8 cellular contexts compared by ENCODE assay signal in genomic region chrX:15789979-15790765, GRCh38. TPM values are rescaled to one million over a fixed set of nuclear protein-coding genes. Genes with fewer than 3 reads are reported as not detected.
DNase-seq lines count a peak whose midpoint lies in the region; ATAC-seq and TF ChIP-seq lines count a peak whose summit lies in the region.

TSS of gene ZRSR2 (plus strand) at chrX:15790484. CDS start at chrX:15790496, 12 bp downstream.

- no peaks in the 10 kb centered on the region for H3F3A ChIP-seq in neural cell (ENCODE audit: insufficient read depth, low read length, poor library complexity, severe bottlenecking)

- peak within 1 kb of the TSS; percentile 91 for H3K4me2 ChIP-seq in KMS-11
- peak within 1 kb of the TSS; percentile 59 for H3K4me2 ChIP-seq in neural cell (ENCODE audit: low read length)

- no peaks in the 10 kb centered on the region for H3K9me3 ChIP-seq in neural cell (ENCODE audit: low read length)

- H4K20me1 ChIP-seq in KMS-11 (ENCODE audit: insufficient read depth), result no peaks in the 10 kb centered on the region
- H4K20me1 ChIP-seq in neural cell (ENCODE audit: insufficient read depth), result no peaks in the 10 kb centered on the region

- H3K9me2 ChIP-seq in neural cell (ENCODE audit: insufficient read depth, low read length), result no peaks in the 10 kb centered on the region

- H3K27me3 Mint-ChIP-seq in activated T-helper 1 cell treated with anti-CD3 and anti-CD28 coated beads, Interleukin-12 subunit alpha, Interleukin-12 subunit beta, Interleukin-2, Interleukin-4 antibody, amounts not matched to agents 30 ng/mL and 10 ng/mL and 1 ng/mL, durations not matched to agents 14 hours and 24 hours and 36 hours (ENCODE audit: insufficient read depth), result no peaks in the 10 kb centered on the region
- H3K27me3 Mint-ChIP-seq in stimulated activated naive CD8-positive, alpha-beta T cell treated with anti-CD3 and anti-CD28 coated beads, Interleukin-15, amount 100 ng/mL, for 72 hours, result no peaks in the 10 kb centered on the region

- TF ChIP-seq RAD21 in neural cell (conservative IDR thresholded peaks at IDR 0.05), result no peak

- DNase-seq in EH (ENCODE audit: low read depth), result peak; percentile 77
- DNase-seq in RPMI7951 (ENCODE audit: low read depth), result peak; percentile 72
- peak; percentile 83 for DNase-seq in activated T-helper 1 cell treated with anti-CD3 and anti-CD28 coated beads, Interleukin-12 subunit alpha, Interleukin-12 subunit beta, Interleukin-2, Interleukin-4 antibody, amounts not matched to agents 30 ng/mL and 10 ng/mL and 1 ng/mL, durations not matched to agents 14 hours and 24 hours and 36 hours (ENCODE audit: low spot score)
- peak; percentile 66 for DNase-seq in fibroblast of pulmonary artery (ENCODE audit: low read depth)
- DNase-seq in stimulated activated naive CD8-positive, alpha-beta T cell treated with anti-CD3 and anti-CD28 coated beads, Interleukin-15, amount 100 ng/mL, for 72 hours, result peak; percentile 78 to 89

- H3K4me1 ChIP-seq in KMS-11 (ENCODE audit: low read depth, poor library complexity, severe bottlenecking), result peaks cover 4% of the 10 kb centered on the region

- peak; percentile 95 for ATAC-seq in GM21825 (IDR thresholded peaks at IDR 0.05; ENCODE audit: unreplicated experiment)
- peak; percentile 93 for ATAC-seq in stimulated activated naive CD8-positive, alpha-beta T cell treated with anti-CD3 and anti-CD28 coated beads, Interleukin-15, amount 100 ng/mL, for 72 hours

- H3K27ac ChIP-seq in KMS-11 (peak within 1 kb of the TSS; percentile 65), neural cell (ENCODE audit: low read length) (peak within 1 kb of the TSS; percentile 91)

- no peaks in the 10 kb centered on the region for H3K9me3 Mint-ChIP-seq in activated T-helper 1 cell treated with anti-CD3 and anti-CD28 coated beads, Interleukin-12 subunit alpha, Interleukin-12 subunit beta, Interleukin-2, Interleukin-4 antibody, amounts not matched to agents 30 ng/mL and 10 ng/mL and 1 ng/mL, durations not matched to agents 14 hours and 24 hours and 36 hours
- H3K9me3 Mint-ChIP-seq in stimulated activated naive CD8-positive, alpha-beta T cell treated with anti-CD3 and anti-CD28 coated beads, Interleukin-15, amount 100 ng/mL, for 72 hours, result no peaks in the 10 kb centered on the region

- no peaks in the 10 kb centered on the region for H3K79me2 ChIP-seq in KMS-11 (ENCODE audit: insufficient read depth, low read depth)
- H3K79me2 ChIP-seq in neural cell (replicated peaks; ENCODE audit: insufficient read depth, low read length), result no peaks in the 10 kb centered on the region

- H3K27ac Mint-ChIP-seq in activated T-helper 1 cell treated with anti-CD3 and anti-CD28 coated beads, Interleukin-12 subunit alpha, Interleukin-12 subunit beta, Interleukin-2, Interleukin-4 antibody, amounts not matched to agents 30 ng/mL and 10 ng/mL and 1 ng/mL, durations not matched to agents 14 hours and 24 hours and 36 hours, result no peak within 1 kb of the TSS
- H3K27ac Mint-ChIP-seq in stimulated activated naive CD8-positive, alpha-beta T cell treated with anti-CD3 and anti-CD28 coated beads, Interleukin-15, amount 100 ng/mL, for 72 hours, result no peak within 1 kb of the TSS

- intact Hi-C loops in activated T-helper 1 cell treated with anti-CD3 and anti-CD28 coated beads, Interleukin-12 subunit alpha, Interleukin-12 subunit beta, Interleukin-2, Interleukin-4 antibody, amounts not matched to agents 30 ng/mL and 10 ng/mL and 1 ng/mL, durations not matched to agents 14 hours and 24 hours and 36 hours (cut with micrococcal nuclease), result loop anchor here (1.0 to 10.0 kb wide), 8 partner anchors 8 to 929 kb away; partner anchors contain the start of genes CA5B, PIGA and SYAP1

- no peak within 1 kb of the TSS for H3K4me3 Mint-ChIP-seq in activated T-helper 1 cell treated with anti-CD3 and anti-CD28 coated beads, Interleukin-12 subunit alpha, Interleukin-12 subunit beta, Interleukin-2, Interleukin-4 antibody, amounts not matched to agents 30 ng/mL and 10 ng/mL and 1 ng/mL, durations not matched to agents 14 hours and 24 hours and 36 hours
- no peak within 1 kb of the TSS for H3K4me3 Mint-ChIP-seq in stimulated activated naive CD8-positive, alpha-beta T cell treated with anti-CD3 and anti-CD28 coated beads, Interleukin-15, amount 100 ng/mL, for 72 hours

- H3K9ac ChIP-seq in KMS-11 (peak within 1 kb of the TSS; percentile 69), neural cell (ENCODE audit: low read length) (peak within 1 kb of the TSS; percentile 84)

- TF ChIP-seq CTCF in KMS-11 (conservative IDR thresholded peaks at IDR 0.05; ENCODE audit: low read depth, low read length) (no peak), fibroblast of pulmonary artery (IDR thresholded peaks at IDR 0.05; ENCODE audit: low read length, missing control alignments) (no peak), neural cell (IDR thresholded peaks at IDR 0.05; ENCODE audit: poor library complexity, severe bottlenecking) (no peak)

- H3K36me3 ChIP-seq in KMS-11 (ENCODE audit: insufficient read depth) (no peaks in the 10 kb centered on the region), neural cell (ENCODE audit: insufficient read depth, low read length) (no peaks in the 10 kb centered on the region)

- H3K27me3 ChIP-seq in KMS-11 (ENCODE audit: insufficient read depth, low read depth) (no peaks in the 10 kb centered on the region), neural cell (ENCODE audit: insufficient read depth, low read depth, low read length) (no peaks in the 10 kb centered on the region)

- H2AFZ ChIP-seq in KMS-11 (ENCODE audit: low read depth) (peak within 1 kb of the TSS; percentile 88), neural cell (ENCODE audit: low read depth, low read length) (peak within 1 kb of the TSS; percentile 80)

- H3K36me3 Mint-ChIP-seq in activated T-helper 1 cell treated with anti-CD3 and anti-CD28 coated beads, Interleukin-12 subunit alpha, Interleukin-12 subunit beta, Interleukin-2, Interleukin-4 antibody, amounts not matched to agents 30 ng/mL and 10 ng/mL and 1 ng/mL, durations not matched to agents 14 hours and 24 hours and 36 hours (ENCODE audit: low read depth), result peaks cover 5% of the 10 kb centered on the region

- H3K4me3 ChIP-seq in KMS-11 (IDR thresholded peaks at IDR 0.05; ENCODE audit: insufficient read depth, low read depth, low read length) (no peak within 1 kb of the TSS), fibroblast of pulmonary artery (replicated peaks; ENCODE audit: low read depth, low read length) (peak within 1 kb of the TSS; percentile 67), neural cell (ENCODE audit: low read length) (peak within 1 kb of the TSS; percentile 77)

- H3K4me1 Mint-ChIP-seq in activated T-helper 1 cell treated with anti-CD3 and anti-CD28 coated beads, Interleukin-12 subunit alpha, Interleukin-12 subunit beta, Interleukin-2, Interleukin-4 antibody, amounts not matched to agents 30 ng/mL and 10 ng/mL and 1 ng/mL, durations not matched to agents 14 hours and 24 hours and 36 hours (ENCODE audit: low read depth), result peaks cover 18% of the 10 kb centered on the region
- peaks cover 20% of the 10 kb centered on the region for H3K4me1 Mint-ChIP-seq in stimulated activated naive CD8-positive, alpha-beta T cell treated with anti-CD3 and anti-CD28 coated beads, Interleukin-15, amount 100 ng/mL, for 72 hours

- no peak for TF ChIP-seq EP300 in neural cell (conservative IDR thresholded peaks at IDR 0.05; ENCODE audit: poor library complexity, severe bottlenecking)

TF ChIP-seq in neural cell, 6 proteins besides CTCF, POLR2A, EP300 and RAD21:
- TF ChIP-seq SMC3 (conservative IDR thresholded peaks at IDR 0.05; ENCODE audit: poor library complexity) (no peak), TAF1 (IDR thresholded peaks at IDR 0.05; ENCODE audit: low read depth) (peak; percentile 24), POLR2AphosphoS5 (IDR thresholded peaks at IDR 0.05) (peak; percentile 83), MXI1 (conservative IDR thresholded peaks at IDR 0.05; ENCODE audit: poor library complexity, severe bottlenecking) (peak; percentile 80), EZH2 (IDR thresholded peaks at IDR 0.05; ENCODE audit: borderline replicate concordance, insufficient read depth, low read length, poor library complexity, severe bottlenecking) (no peak), REST (IDR thresholded peaks at IDR 0.05; ENCODE audit: borderline replicate concordance) (no peak)
TF ChIP-seq in neural cell: peak in this region for 3.

RNA-seq across cellular contexts. Expression of gene ZRSR2, which starts in this region (rescaled TPM):
- 2.8 and 4.5 TPM in 2 replicates for total RNA-seq in RPMI7951 (2014; rRNA removed; shearing (Covaris generic))
- 20.6 and 22.1 TPM in 2 replicates for total RNA-seq in activated T-helper 1 cell treated with anti-CD3 and anti-CD28 coated beads, Interleukin-12 subunit alpha, Interleukin-12 subunit beta, Interleukin-2, Interleukin-4 antibody, amounts not matched to agents 30 ng/mL and 10 ng/mL and 1 ng/mL, durations not matched to agents 14 hours and 24 hours and 36 hours
- 10.6 and 11.2 TPM in 2 replicates for polyA plus RNA-seq in neural cell
- polyA minus RNA-seq in neural cell, result 7.1 and 7.9 TPM in 2 replicates
